19 cellular contexts compared by ENCODE assay signal in genomic region chr4:181475781-181476180, GRCh38.
DNase-seq lines count a peak whose midpoint lies in the region; ATAC-seq and TF ChIP-seq lines count a peak whose summit lies in the region.
"Had no signal": no experiment of that assay in that cellular context is flagged by ENCODE, and none has a peak within 500 bp of the region (broad histone marks: within the 10 kb centered on the region; RNA-seq: fewer than 3 reads in every experiment).

No MANE protein-coding gene starts in this region.

- intact Hi-C loops in heart right ventricle (cut with DNase I) (no loop called here), left cardiac atrium (cut with DNase I) (no loop called here)

- TF ChIP-seq CTCF in heart right ventricle (IDR thresholded peaks at IDR 0.05) = no peak
- no peak for TF ChIP-seq CTCF in endodermal cell (conservative IDR thresholded peaks at IDR 0.05)
- no peak for TF ChIP-seq CTCF in nephron (IDR thresholded peaks at IDR 0.05; ENCODE audit: unreplicated experiment in 3 of 3)
- no peak for TF ChIP-seq CTCF in omental fat pad (IDR thresholded peaks at IDR 0.05)

- H3K4me3 ChIP-seq in heart right ventricle (peak overlapping the region in 6 of 10 donors; percentile 8 to 44 (median 30)), endodermal cell (ENCODE audit: low read length) (no peak overlapping the region)
- H3K4me3 ChIP-seq: body of pancreas, ovary had no signal

- no peaks in the 10 kb centered on the region for H3K27me3 Mint-ChIP-seq in endodermal cell (ENCODE audit: insufficient read depth)
- H3K27me3 Mint-ChIP-seq in nephron (ENCODE audit: low read depth) = no peaks in the 10 kb centered on the region
- H3K27me3 Mint-ChIP-seq: activated B cell treated with CpG ODN at 0.5 μM for 24 hours; CD4-positive, alpha-beta T cell had no signal

- no peaks in the 10 kb centered on the region for H3K9me3 ChIP-seq in heart right ventricle
- no peaks in the 10 kb centered on the region for H3K9me3 ChIP-seq in endodermal cell (ENCODE audit: control insufficient read depth, low read length)
- H3K9me3 ChIP-seq: body of pancreas, ovary had no signal

- DNase-seq in heart right ventricle (peak; percentile 26 to 33), left cardiac atrium (no peak), endodermal cell (peak; percentile 76), omental fat pad (ENCODE audit: low spot score) (no peak), RPMI8226 (no peak)
- DNase-seq in activated CD4-positive, alpha-beta T cell treated with anti-CD3 and anti-CD28 coated beads, Interleukin-2, amount 50 U/mL, for 1 hour = no peak
- DNase-seq: ACHN; activated B cell treated with CpG ODN at 0.5 μM for 24 hours; CD4-positive, alpha-beta T cell; Kasumi-1; NCI-H1105 treated with DMSO at 0.1 percent for 48 hours; NCI-H345; ovary; SHP77 treated with DMSO at 0.1 percent for 48 hours; stimulated activated naive CD8-positive, alpha-beta T cell treated with anti-CD3 and anti-CD28 coated beads, Interleukin-15, Interleukin-2, amounts not matched to agents 100 U/mL and 50 U/mL, for 24 hours; T-helper 2 cell had no signal

- H3K27ac Mint-ChIP-seq in endodermal cell = no peak overlapping the region
- no peak overlapping the region for H3K27ac Mint-ChIP-seq in nephron
- H3K27ac Mint-ChIP-seq: activated B cell treated with CpG ODN at 0.5 μM for 24 hours; CD4-positive, alpha-beta T cell had no signal

- H3K4me1 ChIP-seq in heart right ventricle = no peaks in the 10 kb centered on the region
- no peaks in the 10 kb centered on the region for H3K4me1 ChIP-seq in endodermal cell (ENCODE audit: control insufficient read depth, insufficient read depth, low read length)
- H3K4me1 ChIP-seq: body of pancreas had no signal

- H3K27me3 ChIP-seq in heart right ventricle (no peaks in the 10 kb centered on the region), endodermal cell (ENCODE audit: control insufficient read depth, insufficient read depth, low read length, poor library complexity, severe bottlenecking) (no peaks in the 10 kb centered on the region)
- H3K27me3 ChIP-seq: body of pancreas, ovary had no signal

- ATAC-seq in heart right ventricle = peak in 7 of 8 donors; percentile 34 to 87 (median 78)
- ATAC-seq in left cardiac atrium = no peak
- no peak for ATAC-seq in omental fat pad (ENCODE audit: low FRiP score)
- no peak for ATAC-seq in esophagus mucosa
- ATAC-seq: body of pancreas; stimulated activated naive CD8-positive, alpha-beta T cell treated with anti-CD3 and anti-CD28 coated beads, Interleukin-15, Interleukin-2, amounts not matched to agents 100 U/mL and 50 U/mL, for 24 hours had no signal

- peaks cover 21% of the 10 kb centered on the region for H3K4me1 Mint-ChIP-seq in endodermal cell
- peaks cover 6% of the 10 kb centered on the region for H3K4me1 Mint-ChIP-seq in nephron
- H3K4me1 Mint-ChIP-seq: activated B cell treated with CpG ODN at 0.5 μM for 24 hours had no signal

- 9 to 13% methylated on average over 9 of the region's 9 CpGs for WGBS in heart right ventricle, 2 donors
- 40 to 41% methylated on average over 6 to 9 of the region's 9 CpGs for WGBS in endodermal cell (ENCODE audit: insufficient coverage in 1 of 2, insufficient read length in 1 of 2), 2 experiments

- H3K9me3 Mint-ChIP-seq in endodermal cell (no peaks in the 10 kb centered on the region), nephron (no peaks in the 10 kb centered on the region)
- H3K9me3 Mint-ChIP-seq: activated B cell treated with CpG ODN at 0.5 μM for 24 hours; CD4-positive, alpha-beta T cell had no signal

- H3K4me3 Mint-ChIP-seq in endodermal cell = peak overlapping the region; percentile 42
- H3K4me3 Mint-ChIP-seq in nephron = peak overlapping the region; percentile 38 to 76 (median 71)
- H3K4me3 Mint-ChIP-seq: activated B cell treated with CpG ODN at 0.5 μM for 24 hours; CD4-positive, alpha-beta T cell had no signal

- H3K9ac ChIP-seq in endodermal cell (ENCODE audit: extremely low read depth, low read length, poor library complexity, severe bottlenecking) = no peak overlapping the region

- H3K36me3 ChIP-seq in heart right ventricle (no peaks in the 10 kb centered on the region), endodermal cell (ENCODE audit: control insufficient read depth, insufficient read depth, low read length) (no peaks in the 10 kb centered on the region)
- H3K36me3 ChIP-seq: ovary had no signal

- H3K36me3 Mint-ChIP-seq in endodermal cell (ENCODE audit: low read depth) (no peaks in the 10 kb centered on the region), nephron (ENCODE audit: low read depth) (no peaks in the 10 kb centered on the region)

- H3K27ac ChIP-seq in heart right ventricle (no peak overlapping the region), endodermal cell (ENCODE audit: low read depth, low read length) (no peak overlapping the region)
- H3K27ac ChIP-seq: body of pancreas, ovary had no signal

Comparison
In these comparisons a context has a peak if more than half of its experiments do, and no peak if none do; other contexts are left out.
1. ATAC-seq: peak in heart right ventricle (7 of 8); none in left cardiac atrium (0 of 2), omental fat pad (single experiment) and esophagus mucosa (single experiment).
2. DNase-seq: peak in heart right ventricle (2 of 2) and endodermal cell (single experiment); none in left cardiac atrium (single experiment), omental fat pad (single experiment), RPMI8226 (single experiment) and activated CD4-positive, alpha-beta T cell treated with anti-CD3 and anti-CD28 coated beads, Interleukin-2, amount 50 U/mL, for 1 hour (single experiment).